ENCODE assay signal across 23 cellular contexts in the genomic region with DNA sequence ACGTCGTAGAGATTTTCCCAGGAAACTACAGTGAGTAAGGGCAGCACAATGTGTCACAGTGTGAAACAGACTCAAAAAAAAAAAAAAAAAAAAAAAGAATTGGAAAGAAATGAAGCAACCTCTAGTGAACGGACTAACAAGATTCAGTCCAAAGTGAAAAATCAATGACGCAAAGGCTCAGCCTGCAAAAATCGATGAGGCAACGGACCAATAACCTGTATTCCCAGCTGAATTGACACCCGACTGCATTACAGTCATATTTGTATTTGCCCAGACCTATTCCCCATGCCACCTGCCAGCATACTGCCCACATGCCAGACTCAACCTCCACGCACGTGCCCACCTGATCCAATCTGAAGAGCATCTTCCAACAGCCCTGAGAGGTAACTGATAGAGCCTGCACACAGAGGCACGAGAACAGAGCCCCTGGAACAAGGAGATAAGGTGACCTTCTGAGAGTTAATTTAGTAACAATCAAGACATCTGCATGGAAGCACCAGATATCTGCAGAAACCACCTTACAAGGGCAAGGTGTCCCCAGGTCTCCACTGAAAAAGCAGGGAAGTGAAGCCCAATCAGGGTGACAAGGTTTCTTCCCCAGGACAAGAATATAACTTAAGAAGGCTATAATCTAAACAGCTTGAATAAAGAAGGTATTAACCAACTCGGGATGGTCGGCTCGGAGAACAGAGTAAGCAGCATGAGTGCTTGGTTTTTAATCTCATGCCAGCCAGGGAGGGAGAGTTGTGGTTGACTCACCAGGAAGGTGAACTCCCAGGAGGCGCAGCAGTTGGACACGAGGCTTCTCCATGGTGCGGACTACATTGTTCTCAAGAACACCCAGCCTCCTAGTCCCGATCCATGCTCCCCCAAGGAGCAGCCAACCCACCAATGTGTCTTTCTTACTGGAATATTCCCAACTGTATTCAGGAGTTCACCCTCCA. TPM values are rescaled to one million over a fixed set of nuclear protein-coding genes. Genes with fewer than 3 reads are reported as not detected.
"Had no signal": no experiment of that assay in that cellular context is flagged by ENCODE, and none has a peak within 500 bp of the region (broad histone marks: within the 10 kb centered on the region; RNA-seq: fewer than 3 reads in every experiment).

No MANE protein-coding gene starts in this region.

- ATAC-seq: SK-N-SH treated with all-trans-retinoic acid at 6 μM for 48 hours had no signal

- H3K27ac Mint-ChIP-seq: activated CD4-positive, alpha-beta memory T cell treated with anti-CD3 and anti-CD28 coated beads, Interleukin-2, amount 10 ng/mL, durations not matched to agents 7 days and 5 days; activated naive CD8-positive, alpha-beta T cell treated with anti-CD3 and anti-CD28 coated beads, Interleukin-2, amount 50 U/mL, for 24 hours; brain had no signal

- H3K9me3 Mint-ChIP-seq: activated naive CD8-positive, alpha-beta T cell treated with anti-CD3 and anti-CD28 coated beads, Interleukin-2, amount 50 U/mL, for 24 hours; brain; central memory CD8-positive, alpha-beta T cell had no signal

- H3K36me3 Mint-ChIP-seq: brain had no signal

- H3K4me1 Mint-ChIP-seq: brain; central memory CD8-positive, alpha-beta T cell had no signal

- DNase-seq: activated CD4-positive, alpha-beta memory T cell treated with anti-CD3 and anti-CD28 coated beads, Interleukin-2, amount 10 ng/mL, durations not matched to agents 7 days and 5 days; activated CD4-positive, alpha-beta T cell treated with anti-CD3 and anti-CD28 coated beads, Interleukin-2, amount 50 U/mL, for 1 hour; activated CD4-positive, CD25-positive, alpha-beta regulatory T cell; activated CD8-positive, alpha-beta memory T cell treated with anti-CD3 and anti-CD28 coated beads, Interleukin-2, amount 50 U/mL, for 48 hours; activated naive CD4-positive, alpha-beta T cell treated with anti-CD3 and anti-CD28 coated beads, Interleukin-2, amount 50 U/mL, for 16 hours; activated naive CD8-positive, alpha-beta T cell treated with anti-CD3 and anti-CD28 coated beads, Interleukin-2, amount 50 U/mL, for 24 hours; activated T-cell treated with anti-CD3 and anti-CD28 coated beads, Interleukin-2, amount 50 U/mL, for 1 hour; amniotic stem cell; MM.1S; NCI-H1417; NCI-H1930; NCI-H2171; NCI-H226; NCI-H526; NCI-H774; NK-92 treated with Interleukin-12 subunit alpha and Interleukin-12 subunit beta, amount 100 ng/mL, for 24 hours; Peyer's patch; SHP77; SW 1271 had no signal

- H3K4me3 Mint-ChIP-seq: activated CD4-positive, alpha-beta memory T cell treated with anti-CD3 and anti-CD28 coated beads, Interleukin-2, amount 10 ng/mL, durations not matched to agents 7 days and 5 days; activated naive CD8-positive, alpha-beta T cell treated with anti-CD3 and anti-CD28 coated beads, Interleukin-2, amount 50 U/mL, for 24 hours; brain; central memory CD8-positive, alpha-beta T cell had no signal

RNA-seq across cellular contexts. Expression of gene PLXNA4, which starts 48.5 kb away (rescaled TPM):
- total RNA-seq: SJSA1 had no signal
